Comparison of ENCODE assay signal across 10 cellular contexts in the genomic region with DNA sequence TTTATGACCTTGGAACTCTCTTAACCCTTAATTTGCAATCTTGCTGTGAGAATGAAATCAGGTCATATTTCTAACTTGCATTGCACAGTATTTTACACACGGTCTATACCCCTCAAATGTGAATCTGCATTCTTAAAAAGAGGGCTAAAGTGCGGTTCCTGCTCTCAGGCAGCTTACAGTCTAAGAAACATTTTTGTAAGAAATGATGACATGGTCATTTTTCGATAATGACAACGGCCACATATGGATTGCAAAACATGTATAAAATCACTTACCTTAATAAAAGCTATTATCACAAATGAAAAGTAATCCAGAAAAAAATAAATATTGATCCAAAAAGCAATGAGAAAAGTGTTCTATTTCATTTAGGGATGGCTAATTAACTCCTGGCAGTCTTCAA. TPM values are rescaled to one million over a fixed set of nuclear protein-coding genes. Genes with fewer than 3 reads are reported as not detected.
"Had no signal": no experiment of that assay in that cellular context is flagged by ENCODE, and none has a peak within 500 bp of the region (broad histone marks: within the 10 kb centered on the region; RNA-seq: fewer than 3 reads in every experiment).

No MANE protein-coding gene starts in this region.

- H2AFZ ChIP-seq: GM23248 had no signal

- H3K4me1 ChIP-seq: HAP-1 had no signal

- ATAC-seq: HCT116 had no signal

- H3K9me3 ChIP-seq: HAP-1 had no signal

- H3K4me3 ChIP-seq: GM23248, HAP-1 had no signal

- H3K36me3 ChIP-seq: HAP-1 had no signal

- H3K27ac ChIP-seq: GM23248, HL-60 had no signal

- DNase-seq: GM23248, GOT3, H7, HFFc6, KG1 had no signal

- H3K9ac ChIP-seq: GM23248 had no signal

RNA-seq across cellular contexts. Expression of a gene that starts 24.8 kb away (rescaled TPM):
- total RNA-seq: GM23248, H4, HFFc6 had no signal
- polyA plus RNA-seq: GM23248, IgD-negative memory B cell had no signal
